ENCODE assay signal across 31 cellular contexts in genomic region chr11:48165426-48165825, GRCh38. TPM values are rescaled to one million over a fixed set of nuclear protein-coding genes. Genes with fewer than 3 reads are reported as not detected.
"Had no signal": no experiment of that assay in that cellular context is flagged by ENCODE, and none has a peak within 500 bp of the region (broad histone marks: within the 10 kb centered on the region; RNA-seq: fewer than 3 reads in every experiment).

No MANE protein-coding gene starts in this region.

- H3K4me3 Mint-ChIP-seq: immature natural killer cell; naive thymus-derived CD4-positive, alpha-beta T cell; nephron progenitor cell; stimulated activated naive B cell treated with anti-CD40 and anti-IgM and Interleukin-4, amounts not matched to agents 10 μg/mL and 1 μg/mL and 100 μg/mL, for 72 hours; stimulated activated naive CD8-positive, alpha-beta T cell treated with anti-CD3 and anti-CD28 coated beads, Interleukin-15, amount 100 ng/mL, for 72 hours had no signal

- H3K4me3 ChIP-seq: coronary artery, heart left ventricle, skin epidermis, thoracic aorta, transverse colon had no signal

- H3K27me3 ChIP-seq: heart left ventricle, transverse colon had no signal

- DNase-seq: cerebellar nuclear complex; effector CD8-positive, alpha-beta T cell; heart left ventricle; immature natural killer cell; kidney; left colon; mesendoderm; naive thymus-derived CD4-positive, alpha-beta T cell; nephron progenitor cell; posterior cingulate gyrus; stimulated activated CD4-positive, alpha-beta T cell treated with anti-CD3 and anti-CD28 coated beads, Interleukin-2, amount 100 ng/mL, for 24 hours; stimulated activated CD4-positive, alpha-beta T cell treated with anti-CD3 and anti-CD28 coated beads, Interleukin-4, amount 100 ng/mL, for 4 hours; stimulated activated naive B cell treated with anti-CD40 and anti-IgM and Interleukin-4, amounts not matched to agents 10 μg/mL and 1 μg/mL and 100 μg/mL, for 72 hours; stimulated activated naive CD8-positive, alpha-beta T cell treated with anti-CD3 and anti-CD28 coated beads, Interleukin-15, amount 100 ng/mL, for 72 hours; transverse colon had no signal

- H3K9me3 ChIP-seq: heart left ventricle, thoracic aorta, transverse colon had no signal

- H3K27me3 Mint-ChIP-seq: naive thymus-derived CD4-positive, alpha-beta T cell; stimulated activated naive B cell treated with anti-CD40 and anti-IgM and Interleukin-4, amounts not matched to agents 10 μg/mL and 1 μg/mL and 100 μg/mL, for 72 hours; stimulated activated naive CD8-positive, alpha-beta T cell treated with anti-CD3 and anti-CD28 coated beads, Interleukin-15, amount 100 ng/mL, for 72 hours had no signal

- H3K27ac Mint-ChIP-seq: nephron progenitor cell; stimulated activated naive B cell treated with anti-CD40 and anti-IgM and Interleukin-4, amounts not matched to agents 10 μg/mL and 1 μg/mL and 100 μg/mL, for 72 hours; stimulated activated naive CD8-positive, alpha-beta T cell treated with anti-CD3 and anti-CD28 coated beads, Interleukin-15, amount 100 ng/mL, for 72 hours had no signal

- H3K27ac ChIP-seq: coronary artery, skin epidermis, thoracic aorta, transverse colon had no signal

- H3K9me3 Mint-ChIP-seq: immature natural killer cell; naive thymus-derived CD4-positive, alpha-beta T cell; nephron progenitor cell; stimulated activated naive B cell treated with anti-CD40 and anti-IgM and Interleukin-4, amounts not matched to agents 10 μg/mL and 1 μg/mL and 100 μg/mL, for 72 hours; stimulated activated naive CD8-positive, alpha-beta T cell treated with anti-CD3 and anti-CD28 coated beads, Interleukin-15, amount 100 ng/mL, for 72 hours had no signal

RNA-seq across cellular contexts. Expression of gene OR4B1, which starts 51.2 kb away (rescaled TPM):
- total RNA-seq: dermis microvascular lymphatic vessel endothelial cell; esophagus mucosa; fibroblast of lung; frontal cortex; glomerular endothelial cell; heart left ventricle; kidney; left colon; liver; lung microvascular endothelial cell; mononuclear cell; naive thymus-derived CD4-positive, alpha-beta T cell; omental fat pad; pulmonary artery endothelial cell; sciatic nerve; subcutaneous adipose tissue; thoracic aorta; transverse colon; ureter had no signal
- polyA plus RNA-seq: fibroblast of lung; heart left ventricle; immature natural killer cell; liver; naive thymus-derived CD4-positive, alpha-beta T cell had no signal
